In the genomic region with DNA sequence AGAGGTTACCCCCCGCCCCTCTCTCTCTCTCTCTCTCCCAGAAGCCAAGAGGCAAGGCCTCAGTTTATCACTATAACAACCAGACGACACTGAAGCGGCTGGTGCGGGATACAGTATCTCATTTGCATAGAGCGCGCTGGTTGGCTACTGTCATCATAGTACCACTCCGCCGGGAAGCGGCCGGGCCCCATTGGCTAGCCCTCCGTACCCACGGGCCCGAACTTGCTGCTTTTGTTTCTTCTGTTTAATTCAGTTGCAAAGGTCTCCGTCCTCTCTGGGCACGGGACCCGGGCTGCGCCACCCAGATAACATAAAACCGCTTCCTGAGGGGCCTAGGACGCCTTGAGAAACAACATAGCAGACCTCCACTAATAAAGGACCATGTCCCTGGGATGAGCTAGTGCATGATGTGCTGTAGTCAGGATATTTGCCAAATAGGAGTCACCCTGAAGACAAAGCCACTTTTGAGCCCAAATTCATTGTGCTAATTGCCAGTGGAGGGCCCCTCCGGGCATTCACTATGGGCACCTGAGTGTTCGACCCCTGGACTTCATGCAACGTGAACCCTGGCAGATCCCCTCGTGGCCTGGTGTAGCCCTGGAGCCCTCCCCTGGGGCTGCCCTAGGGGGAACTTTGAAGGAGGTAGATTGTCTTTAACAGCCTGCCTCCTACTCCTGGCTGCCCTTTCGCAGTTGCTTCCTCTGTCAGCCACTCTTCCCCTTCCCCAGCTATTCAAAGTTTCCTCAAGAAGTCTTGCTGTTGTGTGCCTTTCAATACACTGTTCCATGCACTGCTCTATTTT, we compare ENCODE assay signal across 8 cellular contexts. TPM values are rescaled to one million over a fixed set of nuclear protein-coding genes. Genes with fewer than 3 reads are reported as not detected.
DNase-seq lines count a peak whose midpoint lies in the region; ATAC-seq and TF ChIP-seq lines count a peak whose summit lies in the region.

A gene (minus strand): TSS at position 91 of the 802 bp plus-strand sequence. CDS start 242 bp downstream, outside the sequence.

- H3K27ac ChIP-seq in GM23338 (ENCODE audit: low read depth) = peak within 1 kb of the TSS; percentile 99

- peaks cover 29% of the 10 kb centered on the region for H3K79me2 ChIP-seq in GM23338 (replicated peaks; ENCODE audit: insufficient read depth)

- DNase-seq in Caco-2 (peak; percentile 63), GM23338 (ENCODE audit: low spot score) (peak; percentile 92), NCI-H1436 (lab: John Stamatoyannopoulos, UW) (peak; percentile 79), WTC11 (ENCODE audit: low spot score) (peak; percentile 81), MCF 10A (ENCODE audit: unreplicated experiment) (peak; percentile 31), NCI-H187 treated with DMSO at 0.1 percent for 48 hours (lab: John Stamatoyannopoulos, UW) (no peak)

- H3K9ac ChIP-seq in iPS-15b (ENCODE audit: low read depth, low read length) (peak within 1 kb of the TSS; percentile 79), skeletal muscle satellite cell (ENCODE audit: low read depth, low read length) (no peak within 1 kb of the TSS)

- H3K9me2 ChIP-seq in GM23338 (ENCODE audit: insufficient read depth) = no peaks in the 10 kb centered on the region

- no peak within 1 kb of the TSS for H2AFZ ChIP-seq in GM23338

- H3F3A ChIP-seq in GM23338 (replicated peaks; ENCODE audit: low read depth) = no peaks in the 10 kb centered on the region

- H3K27me3 ChIP-seq in Caco-2 (replicated peaks; ENCODE audit: control insufficient read depth, insufficient read depth, low read length) = no peaks in the 10 kb centered on the region
- H3K27me3 ChIP-seq in GM23338 (ENCODE audit: insufficient read depth) = no peaks in the 10 kb centered on the region
- H3K27me3 ChIP-seq in iPS-15b (ENCODE audit: control insufficient read depth, insufficient read depth, low read length) = no peaks in the 10 kb centered on the region
- peaks cover 12% of the 10 kb centered on the region for H3K27me3 ChIP-seq in skeletal muscle satellite cell (ENCODE audit: control insufficient read depth, insufficient read depth, low read length)

- no peaks in the 10 kb centered on the region for H3K9me3 ChIP-seq in Caco-2
- H3K9me3 ChIP-seq in iPS-15b (ENCODE audit: control insufficient read depth, insufficient read depth, low read length) = no peaks in the 10 kb centered on the region
- no peaks in the 10 kb centered on the region for H3K9me3 ChIP-seq in skeletal muscle satellite cell (replicated peaks; ENCODE audit: low read length)

- no peak for TF ChIP-seq CTCF in Caco-2 (IDR thresholded peaks at IDR 0.05; ENCODE audit: insufficient read depth in 1 of 2, low read depth in 1 of 2, low read length in 1 of 2, severe bottlenecking in 1 of 2, unreplicated experiment in 1 of 2)
- no peak for TF ChIP-seq CTCF in GM23338 (conservative IDR thresholded peaks at IDR 0.05; ENCODE audit: low read depth in 2 of 2)
- no peak for TF ChIP-seq CTCF in WTC11 (IDR thresholded peaks at IDR 0.05)
- no peak for TF ChIP-seq CTCF in MCF 10A (IDR thresholded peaks at IDR 0.05; ENCODE audit: unreplicated experiment)

- no peaks in the 10 kb centered on the region for H3K27me3 Mint-ChIP-seq in Caco-2 (ENCODE audit: insufficient read depth, unreplicated experiment)
- peaks cover 3% of the 10 kb centered on the region for H3K27me3 Mint-ChIP-seq in GM23338 (ENCODE audit: insufficient read depth, low read depth, poor library complexity)
- H3K27me3 Mint-ChIP-seq in WTC11 (ENCODE audit: low read depth) = no peaks in the 10 kb centered on the region
- peaks cover 45% of the 10 kb centered on the region for H3K27me3 Mint-ChIP-seq in MCF 10A (ENCODE audit: insufficient read depth, unreplicated experiment)

- H3K36me3 ChIP-seq in Caco-2 (ENCODE audit: control insufficient read depth, insufficient read depth, low read length) = no peaks in the 10 kb centered on the region
- no peaks in the 10 kb centered on the region for H3K36me3 ChIP-seq in GM23338 (ENCODE audit: insufficient read depth)
- no peaks in the 10 kb centered on the region for H3K36me3 ChIP-seq in iPS-15b (ENCODE audit: control insufficient read depth, insufficient read depth, low read length)
- no peaks in the 10 kb centered on the region for H3K36me3 ChIP-seq in skeletal muscle satellite cell (ENCODE audit: insufficient read depth, low read length)

- H3K4me3 Mint-ChIP-seq in Caco-2 (ENCODE audit: unreplicated experiment) = peak within 1 kb of the TSS; percentile 70
- peak within 1 kb of the TSS; percentile 95 for H3K4me3 Mint-ChIP-seq in GM23338
- peak within 1 kb of the TSS; percentile 90 for H3K4me3 Mint-ChIP-seq in WTC11
- H3K4me3 Mint-ChIP-seq in MCF 10A (ENCODE audit: unreplicated experiment) = no peak within 1 kb of the TSS

- H3K4me2 ChIP-seq in GM23338 = peak within 1 kb of the TSS; percentile 73
- peak within 1 kb of the TSS; percentile 77 for H3K4me2 ChIP-seq in skeletal muscle satellite cell (ENCODE audit: low read length)

- POLR2A ChIA-PET in Caco-2 (lab: Charles Lee) = no interaction called here
- POLR2A ChIA-PET in WTC11 (lab: Charles Lee) = no interaction called here
- POLR2A ChIA-PET in MCF 10A (lab: Yijun Ruan, JAX) = no interaction called here

- H3K27ac Mint-ChIP-seq in Caco-2 (ENCODE audit: unreplicated experiment) (no peak within 1 kb of the TSS), GM23338 (peak within 1 kb of the TSS; percentile 99), WTC11 (peak within 1 kb of the TSS; percentile 99), MCF 10A (ENCODE audit: low read depth, unreplicated experiment) (no peak within 1 kb of the TSS)

- CTCF ChIA-PET in Caco-2 (lab: Charles Lee) (no interaction called here), WTC11 (lab: Charles Lee) (interaction anchor here (1.7 kb wide), 1 partner anchor 9 kb away, joined by 4 read pairs; no protein-coding TSS in a partner anchor), MCF 10A (lab: Yijun Ruan, JAX) (interaction anchor here (0.6 kb wide), 1 partner anchor 252 kb away, joined by 3 read pairs; no protein-coding TSS in a partner anchor)

- H3K4me3 ChIP-seq in Caco-2 (ENCODE audit: low read depth, low read length) (peak within 1 kb of the TSS; percentile 20), GM23338 (peak within 1 kb of the TSS; percentile 50), iPS-15b (ENCODE audit: low read depth, low read length) (peak within 1 kb of the TSS; percentile 63), skeletal muscle satellite cell (ENCODE audit: low read length) (peak within 1 kb of the TSS; percentile 62)

- no TSS peak for BruUV-seq in Caco-2 (replicated peaks; lab: Mats Ljungman, UMichigan)
- no TSS peak for BruUV-seq in MCF 10A (replicated peaks; lab: Mats Ljungman, UMichigan)

- H3K36me3 Mint-ChIP-seq in Caco-2 (ENCODE audit: insufficient read depth, unreplicated experiment) = no peaks in the 10 kb centered on the region
- no peaks in the 10 kb centered on the region; the same call in 1 of the 3 replicates for H3K36me3 Mint-ChIP-seq in GM23338 (ENCODE audit: low read depth)
- no peaks in the 10 kb centered on the region for H3K36me3 Mint-ChIP-seq in WTC11
- H3K36me3 Mint-ChIP-seq in MCF 10A (ENCODE audit: insufficient read depth, unreplicated experiment) = no peaks in the 10 kb centered on the region

- peak; percentile 97 for ATAC-seq in GM23338
- peak; percentile 98 for ATAC-seq in WTC11

- no peaks in the 10 kb centered on the region for H4K20me1 ChIP-seq in GM23338 (replicated peaks; ENCODE audit: insufficient read depth)

- intact Hi-C loops in Caco-2 (cut with micrococcal nuclease; ENCODE audit: unreplicated experiment) (no loop called here), MCF 10A (cut with micrococcal nuclease) (no loop called here)

- no peaks in the 10 kb centered on the region for H3K9me3 Mint-ChIP-seq in Caco-2 (ENCODE audit: unreplicated experiment)
- no peaks in the 10 kb centered on the region for H3K9me3 Mint-ChIP-seq in GM23338
- no peaks in the 10 kb centered on the region for H3K9me3 Mint-ChIP-seq in WTC11
- no peaks in the 10 kb centered on the region for H3K9me3 Mint-ChIP-seq in MCF 10A (ENCODE audit: unreplicated experiment)

- H3K4me1 ChIP-seq in Caco-2 (no peaks in the 10 kb centered on the region), GM23338 (ENCODE audit: insufficient read depth) (no peaks in the 10 kb centered on the region; the same call in 1 of the 2 replicates), iPS-15b (ENCODE audit: control insufficient read depth, insufficient read depth, low read length) (peaks cover 11% of the 10 kb centered on the region), skeletal muscle satellite cell (ENCODE audit: control insufficient read depth, insufficient read depth, low read length) (no peaks in the 10 kb centered on the region)

- H3K4me1 Mint-ChIP-seq in Caco-2 (ENCODE audit: low read depth, unreplicated experiment) = no peaks in the 10 kb centered on the region
- H3K4me1 Mint-ChIP-seq in GM23338 = peaks cover 34% of the 10 kb centered on the region
- peaks cover 40% of the 10 kb centered on the region for H3K4me1 Mint-ChIP-seq in WTC11
- H3K4me1 Mint-ChIP-seq in MCF 10A (ENCODE audit: insufficient read depth, unreplicated experiment) = no peaks in the 10 kb centered on the region

TF ChIP-seq in GM23338, 12 proteins besides CTCF, POLR2A, EP300 and RAD21 (continues in another document):
- no peak for TF ChIP-seq EZH2 (IDR thresholded peaks at IDR 0.05; ENCODE audit: low read depth, unreplicated experiment)
- TF ChIP-seq, protein P1, sequence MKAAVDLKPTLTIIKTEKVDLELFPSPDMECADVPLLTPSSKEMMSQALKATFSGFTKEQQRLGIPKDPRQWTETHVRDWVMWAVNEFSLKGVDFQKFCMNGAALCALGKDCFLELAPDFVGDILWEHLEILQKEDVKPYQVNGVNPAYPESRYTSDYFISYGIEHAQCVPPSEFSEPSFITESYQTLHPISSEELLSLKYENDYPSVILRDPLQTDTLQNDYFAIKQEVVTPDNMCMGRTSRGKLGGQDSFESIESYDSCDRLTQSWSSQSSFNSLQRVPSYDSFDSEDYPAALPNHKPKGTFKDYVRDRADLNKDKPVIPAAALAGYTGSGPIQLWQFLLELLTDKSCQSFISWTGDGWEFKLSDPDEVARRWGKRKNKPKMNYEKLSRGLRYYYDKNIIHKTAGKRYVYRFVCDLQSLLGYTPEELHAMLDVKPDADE (IDR thresholded peaks at IDR 0.05) = no peak

TF ChIP-seq in WTC11, 78 proteins besides CTCF, POLR2A, EP300 and RAD21 (continues in another document):
- TF ChIP-seq ETV6 (CRISPR knock-in tag; IDR thresholded peaks at IDR 0.05) = no peak

RNA-seq across cellular contexts. Expression of the gene that starts here (rescaled TPM):
- total RNA-seq in Caco-2 (2022) (20.8 and 24.7 TPM in 2 replicates), WTC11 (2021) (20.7 to 27.2 TPM (median 26.4 TPM) in 3 replicates), MCF 10A (2022) (not detected in 2 replicates)
- 14.6 and 16.5 TPM in 2 replicates for total RNA-seq in GM23338 (2014; rRNA removed; shearing (Covaris generic))
- 5.8 and 6.9 TPM in 2 replicates for polyA plus RNA-seq in GM23338 (2016; fragmentation: Nextera tagmentation; extraction: Ambion mirVana)
- total RNA-seq in skeletal muscle satellite cell (2012; rRNA removed) = under 0.01 and 0.25 TPM in 2 replicates

Comparison
In these comparisons a context has a peak if more than half of its experiments do, and no peak if none do; other contexts are left out.
1. RNA of the gene that starts here (total RNA-seq): 20.8 to 24.7 TPM in Caco-2, 20.7 to 27.2 TPM in WTC11 and 14.6 to 16.5 TPM in GM23338; not detected in MCF 10A; every median in the first group is over 10 times any median in the second.
2. Peak in DNase-seq in MCF 10A; RNA of the gene not detected or under 1 TPM.
3. H3K27ac Mint-ChIP-seq: peak in GM23338 (single experiment) and WTC11 (single experiment); none in Caco-2 (single experiment) and MCF 10A (single experiment).
4. Peak in every context shown above with its lines, with median percentiles within 50 percentile points of each other: H3K4me3 ChIP-seq.